In genomic region chr19:8206147-8207087, GRCh38 we compare ENCODE assay signal across 14 cellular contexts. TPM values are rescaled to one million over a fixed set of nuclear protein-coding genes. Genes with fewer than 3 reads are reported as not detected.
A peak's percentile ranks its signal among the peaks of the same experiment; 100 is the strongest.
DNase-seq lines count a peak whose midpoint lies in the region; ATAC-seq lines count a peak whose summit lies in the region.
"Had no signal": no experiment of that assay in that cellular context is flagged by ENCODE, and none has a peak within 500 bp of the region (broad histone marks: within the 10 kb centered on the region; RNA-seq: fewer than 3 reads in every experiment).

No MANE protein-coding gene starts in this region.

- peak; percentile 95 for DNase-seq in DMS53 treated with DMSO at 0.1 percent for 48 hours (lab: John Stamatoyannopoulos, UW; ENCODE audit: unreplicated experiment)
- DNase-seq in NCI-H187 (lab: John Stamatoyannopoulos, UW): peak; percentile 30 to 60
- DNase-seq in SHP77 (lab: John Stamatoyannopoulos, UW): peak; percentile 39 to 71
- DNase-seq in neuronal stem cell (ENCODE audit: low spot score): no peak
- no peak for DNase-seq in germinal center (ENCODE audit: low spot score)
- DNase-seq in naive thymus-derived CD4-positive, alpha-beta T cell: no peak
- no peak for DNase-seq in NCI-H1048 (lab: John Stamatoyannopoulos, UW)
- DNase-seq: activated CD8-positive, alpha-beta memory T cell treated with anti-CD3 and anti-CD28 coated beads for 24 hours; brain microvascular endothelial cell; effector CD8-positive, alpha-beta T cell had no signal

- ATAC-seq in HG03520 (IDR thresholded peaks at IDR 0.05; ENCODE audit: unreplicated experiment): no peak
- ATAC-seq in naive thymus-derived CD4-positive, alpha-beta T cell: no peak
- ATAC-seq: Right ventricle myocardium inferior had no signal

- H4K8ac ChIP-seq in neuronal stem cell (ENCODE audit: low read depth, low read length): no peak overlapping the region

- H3K79me1 ChIP-seq in neuronal stem cell (ENCODE audit: low read depth, low read length): peaks cover 9% of the 10 kb centered on the region

- H2AK5ac ChIP-seq in neuronal stem cell (ENCODE audit: low read depth, low read length): peak overlapping the region; percentile 98

- no peak overlapping the region for H3K4me2 ChIP-seq in neuronal stem cell (ENCODE audit: insufficient read depth, low read length, poor library complexity, severe bottlenecking)

- peaks cover 0 to 3% of the 10 kb centered on the region in 2 donors for H3K36me3 ChIP-seq in neuronal stem cell (replicated peaks in 1 of 2; ENCODE audit: control insufficient read depth in 2 of 2, insufficient read depth in 2 of 2, low read length in 2 of 2)
- H3K36me3 ChIP-seq in naive thymus-derived CD4-positive, alpha-beta T cell (ENCODE audit: control insufficient read depth in 2 of 3, insufficient read depth in 3 of 3, low read length in 3 of 3): peaks cover 0 to 6% (median 0%) of the 10 kb centered on the region in 3 experiments
- H3K36me3 ChIP-seq: brain microvascular endothelial cell had no signal

- H3K27ac Mint-ChIP-seq in naive thymus-derived CD4-positive, alpha-beta T cell: no peak overlapping the region

- H2BK120ac ChIP-seq in neuronal stem cell (ENCODE audit: low read depth, low read length): peak overlapping the region; percentile 72

- H3K14ac ChIP-seq in neuronal stem cell (ENCODE audit: low read length): no peak overlapping the region

- H2BK15ac ChIP-seq in neuronal stem cell (ENCODE audit: low read length): peak overlapping the region; percentile 96

- no peak overlapping the region for H3K27ac ChIP-seq in neuronal stem cell (replicated peaks; ENCODE audit: low read length)
- H3K27ac ChIP-seq in naive thymus-derived CD4-positive, alpha-beta T cell (ENCODE audit: low read depth, low read length): no peak overlapping the region
- H3K27ac ChIP-seq: brain microvascular endothelial cell, HL-60 had no signal

- no peak overlapping the region for H3K9ac ChIP-seq in neuronal stem cell (ENCODE audit: low read depth, low read length, poor library complexity)

- intact Hi-C loops in naive thymus-derived CD4-positive, alpha-beta T cell (cut with micrococcal nuclease): loop anchor here in 1 of 2 donors (5.0 kb wide), 1 partner anchor 46 kb away; no protein-coding TSS in a partner anchor

- POLR2A ChIA-PET in naive thymus-derived CD4-positive, alpha-beta T cell (lab: Charles Lee): interaction anchor here (1.0 to 1.4 kb wide), 3 partner anchors 11 to 36 kb away, joined by 3 to 4 read pairs (median 3); no protein-coding TSS in a partner anchor

- H2AFZ ChIP-seq in neuronal stem cell (ENCODE audit: low read length): no peak overlapping the region

- no CpG with 5 or more reads among the region's 13 CpGs for WGBS in neuronal stem cell (ENCODE audit: extremely low coverage in 2 of 2, insufficient read length in 2 of 2, insufficient replicate concordance in 1 of 2), 2 donors

- peak overlapping the region; percentile 76 for H3K18ac ChIP-seq in neuronal stem cell (ENCODE audit: low read length)

- no peaks in the 10 kb centered on the region for H3K27me3 ChIP-seq in neuronal stem cell (ENCODE audit: control insufficient read depth in 3 of 3, insufficient read depth in 3 of 3, low read depth in 1 of 3, low read length in 3 of 3)
- no peaks in the 10 kb centered on the region for H3K27me3 ChIP-seq in naive thymus-derived CD4-positive, alpha-beta T cell (ENCODE audit: control insufficient read depth in 2 of 2, insufficient read depth in 2 of 2, low read length in 2 of 2)

- peaks cover 0 to 21% (median 0%) of the 10 kb centered on the region in 5 donors for H3K27me3 Mint-ChIP-seq in naive thymus-derived CD4-positive, alpha-beta T cell

- H3K4me3 Mint-ChIP-seq in naive thymus-derived CD4-positive, alpha-beta T cell: peak overlapping the region in 1 of 10 donors; percentile 33

- no peak overlapping the region for H2BK12ac ChIP-seq in neuronal stem cell (ENCODE audit: low read length)

- peak overlapping the region; percentile 66 for H2BK5ac ChIP-seq in neuronal stem cell (ENCODE audit: low read length)

- H3K9me3 ChIP-seq in neuronal stem cell (replicated peaks in 1 of 2; ENCODE audit: control insufficient read depth in 2 of 2, insufficient read depth in 1 of 2, low read depth in 1 of 2, low read length in 2 of 2): no peaks in the 10 kb centered on the region
- no peaks in the 10 kb centered on the region for H3K9me3 ChIP-seq in naive thymus-derived CD4-positive, alpha-beta T cell (ENCODE audit: control insufficient read depth in 2 of 3, low read length in 3 of 3)

- no peaks in the 10 kb centered on the region for H3K9me3 Mint-ChIP-seq in naive thymus-derived CD4-positive, alpha-beta T cell

- peaks cover 0 to 7% (median 0%) of the 10 kb centered on the region in 5 donors for H3K36me3 Mint-ChIP-seq in naive thymus-derived CD4-positive, alpha-beta T cell

- peaks cover 12 to 17% of the 10 kb centered on the region in 2 donors for H3K4me1 ChIP-seq in neuronal stem cell (ENCODE audit: control insufficient read depth in 2 of 2, insufficient read depth in 1 of 2, low read depth in 1 of 2, low read length in 2 of 2)
- H3K4me1 ChIP-seq in naive thymus-derived CD4-positive, alpha-beta T cell (ENCODE audit: control insufficient read depth in 2 of 2, insufficient read depth in 2 of 2, low read length in 2 of 2): peaks cover 5 to 17% of the 10 kb centered on the region in 2 donors

- no peak overlapping the region for H3K23ac ChIP-seq in neuronal stem cell (ENCODE audit: low read depth, low read length, poor library complexity)

- H4K91ac ChIP-seq in neuronal stem cell (ENCODE audit: low read depth, low read length, poor library complexity): no peak overlapping the region

- CTCF ChIA-PET in naive thymus-derived CD4-positive, alpha-beta T cell (lab: Charles Lee): interaction anchor here (0.6 kb wide), 1 partner anchor 48 kb away, joined by 3 read pairs; no protein-coding TSS in a partner anchor

- no peak overlapping the region for H3K4me3 ChIP-seq in neuronal stem cell (ENCODE audit: low read length in 2 of 2)
- H3K4me3 ChIP-seq in naive thymus-derived CD4-positive, alpha-beta T cell (ENCODE audit: low read length): no peak overlapping the region

- peaks cover 10 to 16% (median 13%) of the 10 kb centered on the region in 7 donors for H3K4me1 Mint-ChIP-seq in naive thymus-derived CD4-positive, alpha-beta T cell

- H3K4ac ChIP-seq in neuronal stem cell (ENCODE audit: low read length): no peak overlapping the region

RNA-seq across cellular contexts. Expression of gene CERS4, which starts 2.8 kb away (rescaled TPM):
- 65.3 TPM for polyA plus RNA-seq in neuronal stem cell (2013, experiment 1 of 2)
- polyA plus RNA-seq in neuronal stem cell (2013, experiment 2 of 2): 62.5 TPM
- total RNA-seq in naive thymus-derived CD4-positive, alpha-beta T cell: 10 to 100 TPM; 17.2 to 32.4 (median 27.4) TPM
- polyA plus RNA-seq in naive thymus-derived CD4-positive, alpha-beta T cell: 10 to 100 TPM; 11.2 to 12.3 TPM
- total RNA-seq: LHCN-M2 had no signal

RNA-seq across cellular contexts. Expression of gene FBN3, which starts 57.0 kb away (rescaled TPM):
- polyA plus RNA-seq in neuronal stem cell (2013, experiment 1 of 2): 10.0 TPM
- 11.3 TPM for polyA plus RNA-seq in neuronal stem cell (2013, experiment 2 of 2)
- not detected for total RNA-seq in naive thymus-derived CD4-positive, alpha-beta T cell
- polyA plus RNA-seq in naive thymus-derived CD4-positive, alpha-beta T cell: not detected
- total RNA-seq: LHCN-M2, Right ventricle myocardium inferior had no signal

Comparison
In these comparisons a context has a peak if more than half of its experiments do, and no peak if none do; other contexts are left out.
1. DNase-seq: peak in DMS53 treated with DMSO at 0.1 percent for 48 hours (single experiment), NCI-H187 (2 of 2) and SHP77 (2 of 2); none in neuronal stem cell (single experiment), germinal center (single experiment), naive thymus-derived CD4-positive, alpha-beta T cell (0 of 9) and NCI-H1048 (single experiment).